Comparison of ENCODE assay signal across 22 cellular contexts in the genomic region with DNA sequence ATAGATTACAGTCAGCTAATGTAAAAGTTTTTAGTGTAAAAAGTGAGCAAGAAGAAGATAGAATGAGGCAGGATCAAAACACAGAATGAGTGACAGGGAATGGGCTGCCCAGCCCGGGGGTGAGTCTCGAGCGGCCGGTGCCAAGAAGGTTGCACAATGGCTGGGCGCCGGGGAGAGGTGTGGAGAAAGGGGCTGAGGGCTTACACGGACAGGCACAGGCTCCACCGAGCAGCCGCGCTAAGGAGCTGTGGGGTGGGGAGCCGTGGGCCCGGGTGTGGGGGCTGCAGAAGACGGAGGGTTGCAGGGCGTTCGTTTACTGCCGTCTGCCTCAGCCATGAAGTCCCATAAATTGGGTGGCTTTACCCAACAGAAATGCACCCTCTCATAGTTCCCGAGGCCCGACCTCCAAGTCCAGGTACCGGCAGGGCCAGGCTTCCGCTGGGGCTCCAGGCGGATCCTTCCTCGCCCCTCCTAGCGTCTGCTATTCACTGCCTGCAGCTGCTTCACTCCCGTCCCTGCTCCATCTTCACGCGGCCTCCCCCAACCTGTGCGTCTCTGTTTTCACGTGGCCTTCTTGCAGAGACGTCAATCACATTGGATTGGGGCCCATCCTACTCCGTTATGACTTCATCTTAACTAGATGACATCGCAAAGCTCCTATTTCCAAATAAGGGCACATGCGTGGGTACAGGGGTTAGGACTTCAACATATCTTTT.
DNase-seq lines count a peak whose midpoint lies in the region; ATAC-seq, FAIRE-seq and TF ChIP-seq lines count a peak whose summit lies in the region.
"Had no signal": no experiment of that assay in that cellular context is flagged by ENCODE, and none has a peak within 500 bp of the region (broad histone marks: within the 10 kb centered on the region; RNA-seq: fewer than 3 reads in every experiment).

No MANE protein-coding gene starts in this region.

- H3K27me3 Mint-ChIP-seq in activated naive CD4-positive, alpha-beta T cell treated with anti-CD3 and anti-CD28 coated beads, Interleukin-2, amount 50 U/mL, for 24 hours: peaks cover 6% of the 10 kb centered on the region
- H3K27me3 Mint-ChIP-seq in astrocyte (ENCODE audit: low read depth, unreplicated experiment): peaks cover 51% of the 10 kb centered on the region
- H3K27me3 Mint-ChIP-seq: CD4-positive, CD25-positive, alpha-beta regulatory T cell had no signal

- peaks cover 2% of the 10 kb centered on the region for H3K79me1 ChIP-seq in neuronal stem cell (ENCODE audit: low read depth, low read length)

- H2BK120ac ChIP-seq in neuronal stem cell (ENCODE audit: low read depth, low read length): peak overlapping the region; percentile 57

- H3K27ac ChIP-seq in astrocyte (ENCODE audit: low read depth, low read length): no peak overlapping the region
- no peak overlapping the region for H3K27ac ChIP-seq in neuronal stem cell (replicated peaks; ENCODE audit: low read length)
- H3K27ac ChIP-seq in lower lobe of right lung: no peak overlapping the region
- H3K27ac ChIP-seq: 22Rv1, BLaER1, C4-2B had no signal

- H2AK5ac ChIP-seq in neuronal stem cell (ENCODE audit: low read depth, low read length): no peak overlapping the region

- H4K20me1 ChIP-seq in astrocyte (ENCODE audit: insufficient read depth, low read length): no peaks in the 10 kb centered on the region
- H4K20me1 ChIP-seq: BLaER1 had no signal

- ATAC-seq in lower lobe of right lung: no peak
- ATAC-seq: CD8-positive, alpha-beta T cell; HCT116 had no signal

- no CpG with 5 or more reads among the region's 32 CpGs for WGBS in neuronal stem cell (ENCODE audit: extremely low coverage in 2 of 2, insufficient read length in 2 of 2, insufficient replicate concordance in 1 of 2), 2 donors

- H2AFZ ChIP-seq in astrocyte (ENCODE audit: low read depth, low read length) (no peak overlapping the region), neuronal stem cell (ENCODE audit: low read length) (no peak overlapping the region)

- H3K27me3 ChIP-seq in astrocyte (ENCODE audit: insufficient read depth, low read length) (peaks cover 9% of the 10 kb centered on the region), neuronal stem cell (ENCODE audit: control insufficient read depth in 3 of 3, insufficient read depth in 3 of 3, low read depth in 1 of 3, low read length in 3 of 3) (peaks cover 0 to 11% (median 0%) of the 10 kb centered on the region in 3 experiments), lower lobe of right lung (ENCODE audit: low read depth) (no peaks in the 10 kb centered on the region)
- H3K27me3 ChIP-seq: BLaER1 had no signal

- H3K9me3 ChIP-seq in astrocyte (ENCODE audit: insufficient read depth, low read depth, low read length) (no peaks in the 10 kb centered on the region), neuronal stem cell (replicated peaks in 1 of 2; ENCODE audit: control insufficient read depth in 2 of 2, insufficient read depth in 1 of 2, low read depth in 1 of 2, low read length in 2 of 2) (no peaks in the 10 kb centered on the region), lower lobe of right lung (no peaks in the 10 kb centered on the region)
- H3K9me3 ChIP-seq: BLaER1, Caco-2 had no signal

- H3K14ac ChIP-seq in neuronal stem cell (ENCODE audit: low read length): no peak overlapping the region

- no peaks in the 10 kb centered on the region for H3K36me3 Mint-ChIP-seq in activated naive CD4-positive, alpha-beta T cell treated with anti-CD3 and anti-CD28 coated beads, Interleukin-2, amount 50 U/mL, for 24 hours
- H3K36me3 Mint-ChIP-seq in astrocyte (ENCODE audit: low read depth, unreplicated experiment): no peaks in the 10 kb centered on the region
- H3K36me3 Mint-ChIP-seq: CD4-positive, CD25-positive, alpha-beta regulatory T cell; CD8-positive, alpha-beta T cell had no signal

- H3K36me3 ChIP-seq in astrocyte (ENCODE audit: insufficient read depth, low read length) (no peaks in the 10 kb centered on the region), neuronal stem cell (replicated peaks in 1 of 2; ENCODE audit: control insufficient read depth in 2 of 2, insufficient read depth in 2 of 2, low read length in 2 of 2) (no peaks in the 10 kb centered on the region), lower lobe of right lung (no peaks in the 10 kb centered on the region)
- H3K36me3 ChIP-seq: BLaER1 had no signal

- no peak overlapping the region for H4K8ac ChIP-seq in neuronal stem cell (ENCODE audit: low read depth, low read length)

- H3K4me1 ChIP-seq in astrocyte (ENCODE audit: insufficient read depth, low read length): no peaks in the 10 kb centered on the region
- H3K4me1 ChIP-seq in neuronal stem cell (ENCODE audit: control insufficient read depth in 2 of 2, insufficient read depth in 1 of 2, low read depth in 1 of 2, low read length in 2 of 2): no peaks in the 10 kb centered on the region
- no peaks in the 10 kb centered on the region for H3K4me1 ChIP-seq in lower lobe of right lung
- H3K4me1 ChIP-seq: Caco-2 had no signal

- no peak overlapping the region for H3K18ac ChIP-seq in neuronal stem cell (ENCODE audit: low read length)

- H3K79me2 ChIP-seq in astrocyte (ENCODE audit: insufficient read depth, low read length): no peaks in the 10 kb centered on the region

- no peak overlapping the region for H2BK12ac ChIP-seq in neuronal stem cell (ENCODE audit: low read length)

- H3K4me3 Mint-ChIP-seq in activated naive CD4-positive, alpha-beta T cell treated with anti-CD3 and anti-CD28 coated beads, Interleukin-2, amount 50 U/mL, for 24 hours: no peak overlapping the region
- peak overlapping the region; percentile 6 for H3K4me3 Mint-ChIP-seq in astrocyte (ENCODE audit: unreplicated experiment)
- H3K4me3 Mint-ChIP-seq: B cell; CD4-positive, CD25-positive, alpha-beta regulatory T cell; CD8-positive, alpha-beta T cell had no signal

- intact Hi-C loops in lower lobe of right lung (cut with DNase I): no loop called here

- H4K91ac ChIP-seq in neuronal stem cell (ENCODE audit: low read depth, low read length, poor library complexity): no peak overlapping the region

- TF ChIP-seq CTCF in astrocyte (IDR thresholded peaks at IDR 0.05; ENCODE audit: insufficient read depth, low read depth, low read length): no peak
- TF ChIP-seq CTCF in lower lobe of right lung (IDR thresholded peaks at IDR 0.05): no peak

- H3K4me2 ChIP-seq in astrocyte (ENCODE audit: low read length) (no peak overlapping the region), neuronal stem cell (ENCODE audit: insufficient read depth, low read length, poor library complexity, severe bottlenecking) (no peak overlapping the region)
- H3K4me2 ChIP-seq: BLaER1 had no signal

- H3K9ac ChIP-seq in astrocyte (ENCODE audit: low read length) (no peak overlapping the region), neuronal stem cell (ENCODE audit: low read depth, low read length, poor library complexity) (no peak overlapping the region)
- H3K9ac ChIP-seq: BLaER1 had no signal

- peak overlapping the region; percentile 1 for H3K27ac Mint-ChIP-seq in activated naive CD4-positive, alpha-beta T cell treated with anti-CD3 and anti-CD28 coated beads, Interleukin-2, amount 50 U/mL, for 24 hours
- no peak overlapping the region for H3K27ac Mint-ChIP-seq in astrocyte (ENCODE audit: unreplicated experiment)
- H3K27ac Mint-ChIP-seq: B cell; CD8-positive, alpha-beta T cell had no signal

- H2BK15ac ChIP-seq in neuronal stem cell (ENCODE audit: low read length): no peak overlapping the region

- DNase-seq in activated naive CD4-positive, alpha-beta T cell treated with Interleukin-2 at 50 U/mL for 16 hours: no peak
- DNase-seq in astrocyte (ENCODE audit: low read depth) (no peak), neuronal stem cell (ENCODE audit: low spot score) (no peak), T1000 (lab: John Stamatoyannopoulos, UW) (no peak), NCI-H1436 (lab: John Stamatoyannopoulos, UW) (no peak), lower lobe of right lung (no peak)
- DNase-seq: Caco-2; CD4-positive, CD25-positive, alpha-beta regulatory T cell; CD8-positive, alpha-beta T cell; DMS153; DND-41; H7 had no signal

- H3K4ac ChIP-seq in neuronal stem cell (ENCODE audit: low read length): no peak overlapping the region

- H3K23ac ChIP-seq in neuronal stem cell (ENCODE audit: low read depth, low read length, poor library complexity): no peak overlapping the region

- no peaks in the 10 kb centered on the region for H3K4me1 Mint-ChIP-seq in activated naive CD4-positive, alpha-beta T cell treated with anti-CD3 and anti-CD28 coated beads, Interleukin-2, amount 50 U/mL, for 24 hours
- no peaks in the 10 kb centered on the region for H3K4me1 Mint-ChIP-seq in astrocyte (ENCODE audit: low read depth, unreplicated experiment)
- H3K4me1 Mint-ChIP-seq: B cell; CD4-positive, CD25-positive, alpha-beta regulatory T cell had no signal

- H2BK5ac ChIP-seq in neuronal stem cell (ENCODE audit: low read length): no peak overlapping the region

- H3K9me3 Mint-ChIP-seq in activated naive CD4-positive, alpha-beta T cell treated with anti-CD3 and anti-CD28 coated beads, Interleukin-2, amount 50 U/mL, for 24 hours: no peaks in the 10 kb centered on the region
- peaks cover 2% of the 10 kb centered on the region for H3K9me3 Mint-ChIP-seq in astrocyte (ENCODE audit: unreplicated experiment)
- H3K9me3 Mint-ChIP-seq: CD8-positive, alpha-beta T cell had no signal

- H3K4me3 ChIP-seq in astrocyte (ENCODE audit: insufficient read depth, low read depth, low read length) (no peak overlapping the region), neuronal stem cell (ENCODE audit: low read length in 2 of 2) (no peak overlapping the region), lower lobe of right lung (no peak overlapping the region)
- H3K4me3 ChIP-seq: BLaER1 had no signal

- FAIRE-seq in astrocyte (lab: Jason Lieb, UNC): no peak
- FAIRE-seq: A204.1, G401.6, GM12892, H1 had no signal
